Comparison of ENCODE assay signal across 9 cellular contexts in genomic region chr2:174340400-174341300, GRCh38. TPM values are rescaled to one million over a fixed set of nuclear protein-coding genes. Genes with fewer than 3 reads are reported as not detected.
DNase-seq lines count a peak whose midpoint lies in the region; ATAC-seq, FAIRE-seq and TF ChIP-seq lines count a peak whose summit lies in the region.
"Had no signal": no experiment of that assay in that cellular context is flagged by ENCODE, and none has a peak within 500 bp of the region (broad histone marks: within the 10 kb centered on the region; RNA-seq: fewer than 3 reads in every experiment).

No MANE protein-coding gene starts in this region.

- H3K9me3 Mint-ChIP-seq in activated naive CD8-positive, alpha-beta T cell treated with anti-CD3 and anti-CD28 coated beads, Interleukin-2, amount 50 U/mL, for 24 hours = no peaks in the 10 kb centered on the region

- no peaks in the 10 kb centered on the region for H3K36me3 Mint-ChIP-seq in activated naive CD8-positive, alpha-beta T cell treated with anti-CD3 and anti-CD28 coated beads, Interleukin-2, amount 50 U/mL, for 24 hours (ENCODE audit: low read depth)

- peak overlapping the region; percentile 69 for H3K4me3 Mint-ChIP-seq in activated naive CD8-positive, alpha-beta T cell treated with anti-CD3 and anti-CD28 coated beads, Interleukin-2, amount 50 U/mL, for 24 hours

- H3K4me1 ChIP-seq in mesodermal cell (ENCODE audit: control insufficient read depth, insufficient read depth, low read length, poor library complexity, severe bottlenecking) (peaks cover 27% of the 10 kb centered on the region), small intestine (ENCODE audit: control insufficient read depth in 2 of 2, insufficient read depth in 1 of 2, low read depth in 1 of 2, low read length in 1 of 2) (peaks cover 3 to 9% of the 10 kb centered on the region in 2 donors)

- ATAC-seq in activated naive CD8-positive, alpha-beta T cell treated with anti-CD3 and anti-CD28 coated beads, Interleukin-2, amount 50 U/mL, for 24 hours = no peak
- no peak for ATAC-seq in HG03175 (IDR thresholded peaks at IDR 0.05; ENCODE audit: unreplicated experiment)

- no peaks in the 10 kb centered on the region for H3K36me3 ChIP-seq in mesodermal cell (ENCODE audit: control insufficient read depth, insufficient read depth, low read length)
- H3K36me3 ChIP-seq in small intestine (ENCODE audit: control insufficient read depth in 2 of 2, insufficient read depth in 2 of 2, low read length in 2 of 2) = no peaks in the 10 kb centered on the region
- H3K36me3 ChIP-seq: upper lobe of left lung had no signal

- TF ChIP-seq CTCF in GM20000 (IDR thresholded peaks at IDR 0.05; ENCODE audit: extremely low read depth, missing control alignments) = no peak

- H3K27me3 ChIP-seq in small intestine (ENCODE audit: control insufficient read depth in 2 of 2, insufficient read depth in 2 of 2, low read length in 2 of 2) = peaks cover 9 to 50% of the 10 kb centered on the region in 2 donors

- H3K4me3 ChIP-seq in mesodermal cell (ENCODE audit: extremely low read depth, insufficient read depth, low read length, poor library complexity, severe bottlenecking) (peak overlapping the region; percentile 30), small intestine (ENCODE audit: low read depth in 1 of 2, low read length in 2 of 2) (peak overlapping the region in 1 of 2 donors; percentile 10)

- FAIRE-seq in small intestine (lab: Jason Lieb, UNC) = no peak

- no peak overlapping the region for H3K27ac ChIP-seq in mesodermal cell (ENCODE audit: low read depth, low read length, severe bottlenecking)
- no peak overlapping the region for H3K27ac ChIP-seq in small intestine (ENCODE audit: low read depth in 1 of 2, low read length in 1 of 2)
- H3K27ac ChIP-seq: upper lobe of left lung had no signal

- 2% methylated on average over 54 to 60 of the region's 70 CpGs for WGBS in mesodermal cell (ENCODE audit: insufficient coverage in 2 of 2), 2 experiments
- WGBS in small intestine, 3 donors = 4 to 7% (median 5%) methylated on average over 59 to 70 of the region's 70 CpGs

- peak overlapping the region; percentile 84 for H3K27ac Mint-ChIP-seq in activated naive CD8-positive, alpha-beta T cell treated with anti-CD3 and anti-CD28 coated beads, Interleukin-2, amount 50 U/mL, for 24 hours

- no peaks in the 10 kb centered on the region for H3K9me3 ChIP-seq in mesodermal cell (ENCODE audit: control insufficient read depth, low read length)
- H3K9me3 ChIP-seq in small intestine (ENCODE audit: control insufficient read depth, low read depth) = no peaks in the 10 kb centered on the region
- H3K9me3 ChIP-seq: upper lobe of left lung had no signal

- H3K4me1 Mint-ChIP-seq in activated naive CD8-positive, alpha-beta T cell treated with anti-CD3 and anti-CD28 coated beads, Interleukin-2, amount 50 U/mL, for 24 hours = peaks cover 38% of the 10 kb centered on the region

- H3K27me3 Mint-ChIP-seq in activated naive CD8-positive, alpha-beta T cell treated with anti-CD3 and anti-CD28 coated beads, Interleukin-2, amount 50 U/mL, for 24 hours = peaks cover 69% of the 10 kb centered on the region

- DNase-seq in CD1c-positive myeloid dendritic cell (ENCODE audit: extremely low spot score) (peak; percentile 15), GM20000 (ENCODE audit: low spot score) (peak; percentile 54), small intestine (no peak), OCI-M2 (lab: John Stamatoyannopoulos, UW; ENCODE audit: unreplicated experiment) (no peak)
- DNase-seq in activated naive CD8-positive, alpha-beta T cell treated with anti-CD3 and anti-CD28 coated beads, Interleukin-2, amount 50 U/mL, for 24 hours = no peak
- DNase-seq in activated CD8-positive, alpha-beta memory T cell treated with anti-CD3 and anti-CD28 coated beads, Interleukin-2, amount 50 U/mL, for 4 hours = no peak

RNA-seq across cellular contexts. Expression of gene SP9, which starts 5.9 kb away (rescaled TPM):
- polyA plus RNA-seq in mesodermal cell (2013, experiment 1 of 2) = 0.29 TPM
- 0.40 TPM for polyA plus RNA-seq in mesodermal cell (2013, experiment 2 of 2)
- not detected for polyA plus RNA-seq in small intestine

RNA-seq across cellular contexts. Expression of gene SCRN3, which starts 54.9 kb away (rescaled TPM):
- polyA plus RNA-seq in mesodermal cell (2013, experiment 1 of 2) = 16.7 TPM
- 21.1 TPM for polyA plus RNA-seq in mesodermal cell (2013, experiment 2 of 2)
- polyA plus RNA-seq in small intestine = 10 to 100 TPM; 11.1 to 33.3 (median 15.2) TPM

Comparison
In these comparisons a context has a peak if more than half of its experiments do, and no peak if none do; other contexts are left out.
1. DNase-seq: peak in CD1c-positive myeloid dendritic cell (single experiment) and GM20000 (single experiment); none in activated naive CD8-positive, alpha-beta T cell treated with anti-CD3 and anti-CD28 coated beads, Interleukin-2, amount 50 U/mL, for 24 hours (single experiment), small intestine (single experiment), OCI-M2 (single experiment) and activated CD8-positive, alpha-beta memory T cell treated with anti-CD3 and anti-CD28 coated beads, Interleukin-2, amount 50 U/mL, for 4 hours (single experiment).